Comparison of ENCODE assay signal across 18 cellular contexts in the genomic region with DNA sequence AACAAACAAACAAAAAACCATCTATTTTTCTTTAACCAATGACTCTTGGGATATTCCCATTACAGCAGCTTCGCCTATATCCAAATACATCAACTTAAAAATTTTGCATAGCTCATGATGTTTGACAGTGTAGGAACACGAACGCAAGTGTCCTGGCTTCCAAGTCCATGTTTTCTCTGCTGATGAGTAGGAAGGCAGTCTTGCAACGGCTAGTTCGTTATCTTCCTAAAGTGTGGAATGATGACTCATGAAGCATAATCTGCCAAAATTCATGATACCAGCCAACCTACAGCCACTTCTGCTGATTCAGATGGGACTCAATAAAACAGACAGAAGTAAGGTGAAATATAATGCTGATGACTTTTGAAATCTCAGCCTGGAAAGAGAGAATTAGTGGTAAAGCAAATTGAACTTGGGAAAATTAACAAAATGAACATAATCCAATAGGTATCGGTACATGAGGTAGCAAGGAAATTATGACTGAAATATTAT. TPM values are rescaled to one million over a fixed set of nuclear protein-coding genes. Genes with fewer than 3 reads are reported as not detected.
DNase-seq lines count a peak whose midpoint lies in the region; ATAC-seq and TF ChIP-seq lines count a peak whose summit lies in the region.
"Had no signal": no experiment of that assay in that cellular context is flagged by ENCODE, and none has a peak within 500 bp of the region (broad histone marks: within the 10 kb centered on the region; RNA-seq: fewer than 3 reads in every experiment).

No MANE protein-coding gene starts in this region.

- ATAC-seq in activated naive CD4-positive, alpha-beta T cell treated with anti-CD3 and anti-CD28 coated beads, Interleukin-2, amount 50 U/mL, for 72 hours: no peak
- ATAC-seq: activated CD4-positive, alpha-beta T cell treated with anti-CD3 and anti-CD28 coated beads for 36 hours; upper lobe of right lung had no signal

- no TSS peak for BruUV-seq in A673 (replicated peaks; lab: Mats Ljungman, UMichigan)

- no peak for TF ChIP-seq POLR2A in adrenal gland (IDR thresholded peaks at IDR 0.05)

- no peaks in the 10 kb centered on the region for H3K36me3 Mint-ChIP-seq in activated naive CD4-positive, alpha-beta T cell treated with anti-CD3 and anti-CD28 coated beads for 36 hours (ENCODE audit: low read depth)
- peaks cover 0 to 6% of the 10 kb centered on the region in 2 donors for H3K36me3 Mint-ChIP-seq in activated naive CD4-positive, alpha-beta T cell treated with anti-CD3 and anti-CD28 coated beads, Interleukin-2, amount 50 U/mL, for 72 hours

- no peak overlapping the region for H3K4me3 Mint-ChIP-seq in activated naive CD4-positive, alpha-beta T cell treated with anti-CD3 and anti-CD28 coated beads for 36 hours
- H3K4me3 Mint-ChIP-seq: activated CD4-positive, alpha-beta T cell treated with anti-CD3 and anti-CD28 coated beads for 36 hours; naive B cell had no signal

- no peaks in the 10 kb centered on the region for H3K4me1 Mint-ChIP-seq in activated naive CD4-positive, alpha-beta T cell treated with anti-CD3 and anti-CD28 coated beads for 36 hours (ENCODE audit: low read depth)
- H3K4me1 Mint-ChIP-seq: activated CD4-positive, alpha-beta T cell treated with anti-CD3 and anti-CD28 coated beads for 36 hours had no signal

- CTCF ChIA-PET in A673 (lab: Charles Lee): no interaction called here
- CTCF ChIA-PET in activated naive CD4-positive, alpha-beta T cell treated with anti-CD3 and anti-CD28 coated beads for 36 hours (lab: Charles Lee): no interaction called here

- H3K27me3 ChIP-seq in adrenal gland (no peaks in the 10 kb centered on the region), A673 (replicated peaks; ENCODE audit: insufficient read depth, low read depth, low read length, poor library complexity) (no peaks in the 10 kb centered on the region)
- H3K27me3 ChIP-seq: SJCRH30, upper lobe of right lung had no signal

- POLR2A ChIA-PET in A673 (lab: Charles Lee; ENCODE audit: low non-redundant PET): no interaction called here

- H3K9me3 Mint-ChIP-seq in activated naive CD4-positive, alpha-beta T cell treated with anti-CD3 and anti-CD28 coated beads for 36 hours: peaks cover 1% of the 10 kb centered on the region
- H3K9me3 Mint-ChIP-seq in activated naive CD4-positive, alpha-beta T cell treated with anti-CD3 and anti-CD28 coated beads, Interleukin-2, amount 50 U/mL, for 72 hours: peaks cover 4 to 9% of the 10 kb centered on the region in 2 donors

- H3K4me1 ChIP-seq in adrenal gland (replicated peaks in 1 of 2): peaks cover 0 to 6% of the 10 kb centered on the region in 2 donors
- H3K4me1 ChIP-seq in A673 (ENCODE audit: insufficient read depth, low read length, poor library complexity, severe bottlenecking): no peaks in the 10 kb centered on the region
- H3K4me1 ChIP-seq: SJCRH30, upper lobe of right lung had no signal

- H3K27me3 Mint-ChIP-seq in activated naive CD4-positive, alpha-beta T cell treated with anti-CD3 and anti-CD28 coated beads for 36 hours (ENCODE audit: low read depth): peaks cover 2% of the 10 kb centered on the region
- H3K27me3 Mint-ChIP-seq: naive B cell had no signal

- no peak overlapping the region for H3K4me3 ChIP-seq in adrenal gland
- H3K4me3 ChIP-seq in fibroblast of the aortic adventitia (ENCODE audit: low read depth, low read length): no peak overlapping the region
- no peak overlapping the region for H3K4me3 ChIP-seq in A673 (ENCODE audit: low read depth, low read length, poor library complexity, severe bottlenecking)
- H3K4me3 ChIP-seq: SJCRH30, upper lobe of right lung had no signal

- H3K27ac ChIP-seq in adrenal gland (no peak overlapping the region), A673 (ENCODE audit: low read depth, low read length, poor library complexity, severe bottlenecking) (no peak overlapping the region)
- H3K27ac ChIP-seq: SJCRH30, upper lobe of right lung had no signal

- intact Hi-C loops in adrenal gland (cut with DNase I): no loop called here
- intact Hi-C loops in A673 (cut with micrococcal nuclease; ENCODE audit: unreplicated experiment): no loop called here
- intact Hi-C loops in activated naive CD4-positive, alpha-beta T cell treated with anti-CD3 and anti-CD28 coated beads for 36 hours (cut with micrococcal nuclease): no loop called here

- H3K9me3 ChIP-seq in adrenal gland (replicated peaks in 1 of 3) (no peaks in the 10 kb centered on the region), A673 (ENCODE audit: low read depth, low read length, poor library complexity, severe bottlenecking) (no peaks in the 10 kb centered on the region)
- H3K9me3 ChIP-seq: SJCRH30, upper lobe of right lung had no signal

- no peak for TF ChIP-seq CTCF in adrenal gland (IDR thresholded peaks at IDR 0.05)
- TF ChIP-seq CTCF in fibroblast of the aortic adventitia (IDR thresholded peaks at IDR 0.05; ENCODE audit: insufficient read depth, low read length): no peak
- TF ChIP-seq CTCF in A673 (conservative IDR thresholded peaks at IDR 0.05; ENCODE audit: low read depth, low read length): no peak

- DNase-seq in A172 (ENCODE audit: low spot score) (peak; percentile 73), HCEC 1CT (peak; percentile 42), adrenal gland (peak in 4 of 7 donors; percentile 28 to 35 (median 30)), fibroblast of the aortic adventitia (ENCODE audit: low read depth) (peak; percentile 86), HT-29 (ENCODE audit: low spot score) (no peak), A673 (ENCODE audit: low spot score) (no peak)
- no peak for DNase-seq in activated naive CD4-positive, alpha-beta T cell treated with anti-CD3 and anti-CD28 coated beads for 36 hours
- no peak for DNase-seq in activated naive CD4-positive, alpha-beta T cell treated with anti-CD3 and anti-CD28 coated beads, Interleukin-2, amount 50 U/mL, for 72 hours (ENCODE audit: low spot score in 2 of 2)
- DNase-seq: activated CD4-positive, alpha-beta T cell treated with anti-CD3 and anti-CD28 coated beads for 36 hours; activated CD8-positive, alpha-beta memory T cell treated with anti-CD3 and anti-CD28 coated beads, Interleukin-2, amount 50 U/mL, for 4 hours; H7; naive B cell; NCI-H1930; NCI-H510A; SJCRH30; stimulated activated naive CD4-positive, alpha-beta T cell treated with Interleukin-2 at 50 U/mL for 16 hours; T-helper 9 cell; upper lobe of right lung had no signal

- 48 to 64% (median 54%) methylated on average over 6 of the region's 6 CpGs for WGBS in adrenal gland, 4 donors

- H3K36me3 ChIP-seq in adrenal gland (replicated peaks in 1 of 2) (no peaks in the 10 kb centered on the region), A673 (ENCODE audit: insufficient read depth, low read length, poor library complexity, severe bottlenecking) (no peaks in the 10 kb centered on the region)
- H3K36me3 ChIP-seq: upper lobe of right lung had no signal

- H3K27ac Mint-ChIP-seq in activated naive CD4-positive, alpha-beta T cell treated with anti-CD3 and anti-CD28 coated beads for 36 hours: no peak overlapping the region
- no peak overlapping the region for H3K27ac Mint-ChIP-seq in activated naive CD4-positive, alpha-beta T cell treated with anti-CD3 and anti-CD28 coated beads, Interleukin-2, amount 50 U/mL, for 72 hours
- H3K27ac Mint-ChIP-seq: activated CD4-positive, alpha-beta T cell treated with anti-CD3 and anti-CD28 coated beads for 36 hours; naive B cell had no signal

RNA-seq across cellular contexts. Expression of gene SEPTIN11, which starts 6.4 kb away (rescaled TPM):
- 72.5 and 73.5 TPM in 2 replicates for total RNA-seq in A172 (2014; rRNA removed; shearing (Covaris generic))
- 10 to 100 TPM; 24.0 to 49.1 (median 32.4) TPM for total RNA-seq in adrenal gland
- 10 to 100 TPM; 12.5 to 31.5 (median 30.7) TPM for polyA plus RNA-seq in adrenal gland
- total RNA-seq in fibroblast of the aortic adventitia (ENCODE audit: low replicate concordance): 280 and 436 TPM in 2 replicates
- total RNA-seq in HT-29 (2014; rRNA removed; shearing (Covaris generic)): 24.7 and 27.6 TPM in 2 replicates
- total RNA-seq in A673 (2021): 121 and 125 TPM in 2 replicates
- 10 to 100 TPM; 24.0 TPM for total RNA-seq in activated naive CD4-positive, alpha-beta T cell treated with anti-CD3 and anti-CD28 coated beads for 36 hours
- 10 to 100 TPM; 20.6 to 23.2 TPM for total RNA-seq in activated naive CD4-positive, alpha-beta T cell treated with anti-CD3 and anti-CD28 coated beads, Interleukin-2, amount 50 U/mL, for 72 hours

RNA-seq across cellular contexts. Expression of gene SOWAHB, which starts 45.2 kb away (rescaled TPM):
- not detected in 2 replicates for total RNA-seq in A172 (2014; rRNA removed; shearing (Covaris generic))
- 1 to 10 TPM in 2 of 8 donors, under 1 TPM in 6; 0.29 to 3.7 (median 0.53) TPM for total RNA-seq in adrenal gland
- polyA plus RNA-seq in adrenal gland: 1 to 10 TPM in 1 of 3 donors, under 1 TPM in 1, not detected in 1; 0.17 to 1.2 TPM
- total RNA-seq in fibroblast of the aortic adventitia (ENCODE audit: low replicate concordance): not detected in 2 replicates
- total RNA-seq in HT-29 (2014; rRNA removed; shearing (Covaris generic)): 48.2 and 50.8 TPM in 2 replicates
- 0.13 and 0.15 TPM in 2 replicates for total RNA-seq in A673 (2021)
- not detected for total RNA-seq in activated naive CD4-positive, alpha-beta T cell treated with anti-CD3 and anti-CD28 coated beads for 36 hours
- total RNA-seq in activated naive CD4-positive, alpha-beta T cell treated with anti-CD3 and anti-CD28 coated beads, Interleukin-2, amount 50 U/mL, for 72 hours: not detected
- total RNA-seq: activated CD4-positive, alpha-beta T cell treated with anti-CD3 and anti-CD28 coated beads for 36 hours; SJCRH30 had no signal

Comparison
In these comparisons a context has a peak if more than half of its experiments do, and no peak if none do; other contexts are left out.
1. DNase-seq: peak in A172 (single experiment), HCEC 1CT (single experiment), adrenal gland (4 of 7) and fibroblast of the aortic adventitia (single experiment); none in HT-29 (single experiment), A673 (single experiment), activated naive CD4-positive, alpha-beta T cell treated with anti-CD3 and anti-CD28 coated beads for 36 hours (single experiment) and activated naive CD4-positive, alpha-beta T cell treated with anti-CD3 and anti-CD28 coated beads, Interleukin-2, amount 50 U/mL, for 72 hours (0 of 2).
2. RNA of gene SOWAHB, which starts 45.2 kb away (total RNA-seq): 48.2 to 50.8 TPM in HT-29; 0.29 to 3.7 TPM in adrenal gland, 0.13 to 0.15 TPM in A673, not detected in A172, not detected in fibroblast of the aortic adventitia, not detected in activated naive CD4-positive, alpha-beta T cell treated with anti-CD3 and anti-CD28 coated beads for 36 hours and not detected in activated naive CD4-positive, alpha-beta T cell treated with anti-CD3 and anti-CD28 coated beads, Interleukin-2, amount 50 U/mL, for 72 hours; every median in the first group is over 10 times any median in the second.